6 cellular contexts compared by ENCODE assay signal in genomic region chr6:26588965-26589364, GRCh38.
"Had no signal": no experiment of that assay in that cellular context is flagged by ENCODE, and none has a peak within 500 bp of the region (broad histone marks: within the 10 kb centered on the region; RNA-seq: fewer than 3 reads in every experiment).

No MANE protein-coding gene starts in this region.

- H3K4me3 ChIP-seq: GM12878 had no signal

- FAIRE-seq: G401.6, GM12878, GM12891, GM12892, GM18507 had no signal

- DNase-seq: GF-D8 had no signal

- ATAC-seq: GM12878 had no signal
